8 cellular contexts compared by ENCODE assay signal in the genomic region with DNA sequence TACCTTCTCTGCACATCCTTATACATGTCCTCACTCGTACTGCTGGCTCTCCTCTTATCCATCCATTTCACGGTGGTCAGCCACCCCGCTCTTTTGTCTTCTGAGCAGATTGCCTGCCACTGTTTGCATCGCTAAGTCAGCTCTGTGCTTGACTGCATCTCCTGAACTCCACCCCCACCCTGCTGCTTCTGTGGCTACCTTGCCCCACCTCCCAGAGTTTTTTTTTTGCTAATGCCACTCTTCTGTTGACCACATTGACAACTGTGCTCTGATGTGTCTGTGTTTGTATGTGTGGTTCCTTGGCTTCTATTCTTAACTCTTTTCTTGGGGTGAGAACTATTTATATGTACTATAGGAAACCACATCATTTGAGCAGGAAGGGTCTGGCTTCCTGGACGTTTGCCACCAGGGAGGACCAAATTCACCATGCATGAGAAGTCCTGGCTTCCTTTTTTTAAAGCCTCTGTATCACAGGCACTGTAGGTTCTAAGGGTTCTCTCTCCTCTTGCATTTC. TPM values are rescaled to one million over a fixed set of nuclear protein-coding genes. Genes with fewer than 3 reads are reported as not detected.
A peak's percentile ranks its signal among the peaks of the same experiment; 100 is the strongest.
DNase-seq lines count a peak whose midpoint lies in the region; ATAC-seq, FAIRE-seq and TF ChIP-seq lines count a peak whose summit lies in the region.

No MANE protein-coding gene starts in this region.

- H3K4me3 ChIP-seq in HL-60 (replicated peaks; ENCODE audit: insufficient read depth, low read length): no peak overlapping the region
- H3K4me3 ChIP-seq in GM12878: 0 out of 2 replicates have a peak overlapping the region, but pooled peaks have one; percentile 14
- no peak overlapping the region for H3K4me3 ChIP-seq in PC-9
- no peak overlapping the region for H3K4me3 ChIP-seq in CD4-positive, alpha-beta memory T cell (ENCODE audit: low read length in 2 of 2)

- peak overlapping the region; percentile 52 for H3K27ac Mint-ChIP-seq in stimulated activated memory B cell treated with anti-CD40 and anti-IgM and Interleukin-4, amounts not matched to agents 10 μg/mL and 1 μg/mL and 100 μg/mL, for 72 hours
- H3K27ac Mint-ChIP-seq in CD4-positive, alpha-beta memory T cell: peak overlapping the region in 1 of 7 donors; percentile 36

- peak; percentile 52; the same call in 1 of the 2 replicates for TF ChIP-seq POLR2A in GM12878 (IDR thresholded peaks at IDR 0.05; ENCODE audit: low read depth, low read length)

- WGBS in GM12878 (ENCODE audit: insufficient coverage, insufficient replicate concordance, low lambda C conversion rate, missing lambda C conversion rate): 1% methylated on average over 5 of the region's 5 CpGs

- no peaks in the 10 kb centered on the region for H3K27me3 Mint-ChIP-seq in stimulated activated memory B cell treated with anti-CD40 and anti-IgM and Interleukin-4, amounts not matched to agents 10 μg/mL and 1 μg/mL and 100 μg/mL, for 72 hours
- H3K27me3 Mint-ChIP-seq in CD4-positive, alpha-beta memory T cell: peaks cover 14 to 20% of the 10 kb centered on the region in 2 donors

- TF ChIP-seq RAD21 in GM12878 (IDR thresholded peaks at IDR 0.05; ENCODE audit: insufficient read depth, low read depth, low read length): 0 out of 2 replicates have a peak, but pooled peaks have one; percentile 15

- peak overlapping the region; percentile 41 for H3K4me2 ChIP-seq in GM12878 (ENCODE audit: control insufficient read depth, insufficient read depth)
- no peak overlapping the region for H3K4me2 ChIP-seq in PC-9

- no peaks in the 10 kb centered on the region for H3K36me3 ChIP-seq in GM12878 (ENCODE audit: control insufficient read depth in 2 of 2, insufficient read depth in 2 of 2, low read length in 1 of 2)
- no peaks in the 10 kb centered on the region for H3K36me3 ChIP-seq in PC-9 (ENCODE audit: low read depth)
- H3K36me3 ChIP-seq in CD4-positive, alpha-beta memory T cell (ENCODE audit: insufficient read depth, low read length): no peaks in the 10 kb centered on the region

- POLR2A ChIA-PET in GM12878 (lab: Charles Lee): interaction anchor here (0.8 to 1.6 kb wide), 4 partner anchors 10 to 19 kb away, joined by 3 to 5 read pairs (median 4); partner anchors contain the start of gene MTMR10
- POLR2A ChIA-PET in PC-9 (lab: Charles Lee; ENCODE audit: unreplicated experiment): no interaction called here
- POLR2A ChIA-PET in CD4-positive, alpha-beta memory T cell (lab: Charles Lee; ENCODE audit: partially characterized antibody): no interaction called here

- H3K36me3 Mint-ChIP-seq in stimulated activated memory B cell treated with anti-CD40 and anti-IgM and Interleukin-4, amounts not matched to agents 10 μg/mL and 1 μg/mL and 100 μg/mL, for 72 hours: no peaks in the 10 kb centered on the region
- no peaks in the 10 kb centered on the region for H3K36me3 Mint-ChIP-seq in CD4-positive, alpha-beta memory T cell

- no peaks in the 10 kb centered on the region for H3F3A ChIP-seq in PC-9 (ENCODE audit: insufficient read depth, low read depth)

- H3K9ac ChIP-seq in GM12878 (ENCODE audit: control insufficient read depth, insufficient read depth, low read length): no peak overlapping the region

- peaks cover 19% of the 10 kb centered on the region for H3K4me1 ChIP-seq in GM12878 (ENCODE audit: control insufficient read depth, insufficient read depth, low read length)
- no peaks in the 10 kb centered on the region for H3K4me1 ChIP-seq in PC-9 (replicated peaks; ENCODE audit: insufficient read depth)
- H3K4me1 ChIP-seq in CD4-positive, alpha-beta memory T cell (ENCODE audit: insufficient read depth, low read length): peaks cover 5% of the 10 kb centered on the region

- BruUV-seq in GM12878 (replicated peaks; lab: Mats Ljungman, UMichigan) (no TSS peak), PC-9 (replicated peaks; lab: Mats Ljungman, UMichigan) (no TSS peak)

- intact Hi-C loops in GM12878 (cut with micrococcal nuclease; ENCODE audit: unreplicated experiment): loop anchor here (1.0 to 10.0 kb wide), 2 partner anchors 13 to 321 kb away; partner anchors contain the start of genes KLF13 and MTMR10
- intact Hi-C loops in PC-9 (cut with micrococcal nuclease; ENCODE audit: unreplicated experiment): no loop called here
- intact Hi-C loops in CD4-positive, alpha-beta memory T cell (cut with micrococcal nuclease): no loop called here

- TF ChIP-seq CTCF in HL-60 (IDR thresholded peaks at IDR 0.05; ENCODE audit: insufficient read depth, low read length) (no peak), GM12878 (IDR thresholded peaks at IDR 0.05 in 2 of 3, conservative IDR thresholded peaks at IDR 0.05 in 1 of 3; ENCODE audit: control insufficient read depth in 2 of 3, extremely low read depth in 1 of 3, insufficient read depth in 1 of 3, low read depth in 3 of 3, low read length in 3 of 3) (no peak), PC-9 (conservative IDR thresholded peaks at IDR 0.05) (no peak)

- peaks cover 52% of the 10 kb centered on the region for H3K4me1 Mint-ChIP-seq in stimulated activated memory B cell treated with anti-CD40 and anti-IgM and Interleukin-4, amounts not matched to agents 10 μg/mL and 1 μg/mL and 100 μg/mL, for 72 hours
- peaks cover 5 to 6% (median 6%) of the 10 kb centered on the region in 4 donors for H3K4me1 Mint-ChIP-seq in CD4-positive, alpha-beta memory T cell

- DNase-seq in HL-60 (ENCODE audit: low read depth in 1 of 2, low spot score in 1 of 2) (peak; percentile 60 to 66), GM12878 (ENCODE audit: low read depth, low spot score) (peak; percentile 99), HUDEP-2 (lab: John Stamatoyannopoulos, UW; ENCODE audit: unreplicated experiment in 76 of 76) (no peak), PC-9 (no peak)
- DNase-seq in CD4-positive, alpha-beta memory T cell: no peak

- ATAC-seq in GM18499 (IDR thresholded peaks at IDR 0.05; ENCODE audit: insufficient read depth, unreplicated experiment) (peak; percentile 76), GM21528 (IDR thresholded peaks at IDR 0.05; ENCODE audit: low FRiP score, unreplicated experiment) (peak; percentile 84), GM12878 (peak; percentile 95)
- peak; percentile 97 for ATAC-seq in stimulated activated memory B cell treated with anti-CD40 and anti-IgM and Interleukin-4, amounts not matched to agents 10 μg/mL and 1 μg/mL and 100 μg/mL, for 72 hours

- H2AFZ ChIP-seq in GM12878 (ENCODE audit: control insufficient read depth, low read depth, low read length) (peak overlapping the region; percentile 25), PC-9 (no peak overlapping the region)

- H3K4me3 Mint-ChIP-seq in stimulated activated memory B cell treated with anti-CD40 and anti-IgM and Interleukin-4, amounts not matched to agents 10 μg/mL and 1 μg/mL and 100 μg/mL, for 72 hours: peak overlapping the region; percentile 63
- peak overlapping the region in 3 of 8 donors; percentile 0 to 18 (median 1) for H3K4me3 Mint-ChIP-seq in CD4-positive, alpha-beta memory T cell

- TF ChIP-seq EP300 in GM12878 (IDR thresholded peaks at IDR 0.05; ENCODE audit: borderline replicate concordance in 1 of 2, control insufficient read depth in 1 of 2, low read depth in 2 of 2, low read length in 2 of 2): peak; percentile 74 to 92; a peak in 3 of 4 replicates

- CTCF ChIA-PET in GM12878 (lab: Yijun Ruan, JAX) (interaction anchor here (0.8 to 1.5 kb wide), 2 partner anchors 13 to 125 kb away, joined by 3 to 4 read pairs; partner anchors contain the start of gene MTMR10), PC-9 (lab: Charles Lee) (no interaction called here)
- CTCF ChIA-PET in CD4-positive, alpha-beta memory T cell (lab: Charles Lee; ENCODE audit: partially characterized antibody): no interaction called here

- H3K9me2 ChIP-seq in PC-9 (ENCODE audit: insufficient read depth): no peaks in the 10 kb centered on the region

- H3K27me3 ChIP-seq in HL-60 (ENCODE audit: insufficient read depth, poor library complexity, severe bottlenecking) (no peaks in the 10 kb centered on the region), GM12878 (replicated peaks in 1 of 2; ENCODE audit: control insufficient read depth in 2 of 2, insufficient read depth in 2 of 2, low read length in 1 of 2) (no peaks in the 10 kb centered on the region), PC-9 (ENCODE audit: insufficient read depth, low read depth) (peaks cover 69% of the 10 kb centered on the region)
- H3K27me3 ChIP-seq in CD4-positive, alpha-beta memory T cell (ENCODE audit: insufficient read depth, low read length): no peaks in the 10 kb centered on the region

- in situ Hi-C loops in GM12878 (cut with MboI): loop anchor here (10.0 kb wide), 1 partner anchor 331 kb away; no protein-coding TSS in a partner anchor

- peak; percentile 95 for FAIRE-seq in GM12878 (lab: Jason Lieb, UNC)

- SMC1A ChIA-PET in GM12878 (lab: Charles Lee; ENCODE audit: uncharacterized antibody, unreplicated experiment): interaction anchor here (0.6 to 4.7 kb wide), 8 partner anchors 11 to 110 kb away, joined by 3 to 40 read pairs (median 4); partner anchors contain the start of gene MTMR10

- H3K9me3 ChIP-seq in GM12878 (replicated peaks; ENCODE audit: control insufficient read depth, insufficient read depth, low read length) (no peaks in the 10 kb centered on the region), PC-9 (ENCODE audit: insufficient read depth, low read depth) (no peaks in the 10 kb centered on the region)
- no peaks in the 10 kb centered on the region for H3K9me3 ChIP-seq in CD4-positive, alpha-beta memory T cell (ENCODE audit: control insufficient read depth in 1 of 2, low read length in 2 of 2)

- H3K9me3 Mint-ChIP-seq in stimulated activated memory B cell treated with anti-CD40 and anti-IgM and Interleukin-4, amounts not matched to agents 10 μg/mL and 1 μg/mL and 100 μg/mL, for 72 hours: no peaks in the 10 kb centered on the region
- H3K9me3 Mint-ChIP-seq in CD4-positive, alpha-beta memory T cell: no peaks in the 10 kb centered on the region

- no peak overlapping the region for H3K27ac ChIP-seq in HL-60 (replicated peaks)
- H3K27ac ChIP-seq in GM12878 (ENCODE audit: control insufficient read depth, insufficient read depth): peak overlapping the region; percentile 29
- H3K27ac ChIP-seq in PC-9: no peak overlapping the region
- H3K27ac ChIP-seq in CD4-positive, alpha-beta memory T cell (ENCODE audit: low read depth, low read length): no peak overlapping the region

- H3K79me2 ChIP-seq in GM12878 (ENCODE audit: control insufficient read depth, insufficient read depth, low read length) (no peaks in the 10 kb centered on the region), PC-9 (ENCODE audit: low read depth) (no peaks in the 10 kb centered on the region)

- no peaks in the 10 kb centered on the region for H4K20me1 ChIP-seq in GM12878 (ENCODE audit: control insufficient read depth, insufficient read depth)
- no peaks in the 10 kb centered on the region for H4K20me1 ChIP-seq in PC-9 (ENCODE audit: insufficient read depth)

- RAD21 ChIA-PET in GM12878 (lab: Charles Lee; ENCODE audit: unreplicated experiment): interaction anchor here (1.1 to 1.5 kb wide), 3 partner anchors 9 to 13 kb away, joined by 4 to 5 read pairs (median 4); partner anchors contain the start of gene MTMR10

RNA-seq across cellular contexts. Expression of gene MTMR10, which starts 12.8 kb away (rescaled TPM):
- total RNA-seq in GM12878 (2013; cell fraction: nucleolus; rRNA removed): 48.5 and 55.2 TPM in 2 replicates
- total RNA-seq in GM12878 (2014; rRNA removed) (10.0 and 12.5 TPM in 2 replicates), GM12878 (2014; rRNA removed; fragmentation: Illumina TruSeq; extraction: Trizol) (11.9 and 12.1 TPM in 2 replicates), GM12878 (2021) (12.5 and 13.6 TPM in 2 replicates), PC-9 (2021) (4.4 and 6.2 TPM in 2 replicates)
- polyA plus RNA-seq in GM12878 (2011; ENCODE audit: low read depth): 5.9 TPM
- polyA plus RNA-seq in GM12878 (2011; rRNA removed) (11.8 and 13.3 TPM in 2 replicates), GM12878 (2014; fragmentation: Illumina TruSeq; extraction: Trizol) (11.5 and 13.5 TPM in 2 replicates), GM12878 (2014; fragmentation: Nextera tagmentation; extraction: Ambion mirVana) (1 to 10 TPM; 1.9 to 3.6 TPM), GM12878 (2014; rRNA removed) (7.8 and 8.5 TPM in 2 replicates), GM12878 (2016; fragmentation: Nextera tagmentation; extraction: Ambion mirVana) (1 to 10 TPM; 5.3 to 7.5 TPM)
- polyA plus RNA-seq in GM12878 (2011; cell fraction: cytosol; rRNA removed): 4.9 and 5.0 TPM in 2 replicates
- polyA plus RNA-seq in GM12878 (2011; cell fraction: nucleus; rRNA removed): 17.0 and 17.8 TPM in 2 replicates
- polyA plus RNA-seq in GM12878 (2012): 7.5 and 7.8 TPM in 2 replicates
- polyA minus RNA-seq in GM12878 (2011; rRNA and poly(A)+ RNA removed): 9.4 and 15.1 TPM in 2 replicates
- polyA minus RNA-seq in GM12878 (2011; cell fraction: cytosol; rRNA and poly(A)+ RNA removed): 3.6 and 3.7 TPM in 2 replicates
- polyA minus RNA-seq in GM12878 (2011; cell fraction: nucleus; rRNA and poly(A)+ RNA removed): 20.8 and 27.6 TPM in 2 replicates
- total RNA-seq in CD4-positive, alpha-beta memory T cell: 10 to 100 TPM; 29.6 to 31.8 TPM
- 1 to 10 TPM; 2.7 to 8.4 TPM for polyA plus RNA-seq in CD4-positive, alpha-beta memory T cell

Comparison
In these comparisons a context has a peak if more than half of its experiments do, and no peak if none do; other contexts are left out.
1. DNase-seq: peak in HL-60 (2 of 2) and GM12878 (single experiment); none in HUDEP-2 (0 of 76), PC-9 (0 of 2) and CD4-positive, alpha-beta memory T cell (0 of 5).
2. Peak in every context shown above with its lines, with median percentiles within 50 percentile points of each other: ATAC-seq.